18 cellular contexts compared by ENCODE assay signal in the genomic region with DNA sequence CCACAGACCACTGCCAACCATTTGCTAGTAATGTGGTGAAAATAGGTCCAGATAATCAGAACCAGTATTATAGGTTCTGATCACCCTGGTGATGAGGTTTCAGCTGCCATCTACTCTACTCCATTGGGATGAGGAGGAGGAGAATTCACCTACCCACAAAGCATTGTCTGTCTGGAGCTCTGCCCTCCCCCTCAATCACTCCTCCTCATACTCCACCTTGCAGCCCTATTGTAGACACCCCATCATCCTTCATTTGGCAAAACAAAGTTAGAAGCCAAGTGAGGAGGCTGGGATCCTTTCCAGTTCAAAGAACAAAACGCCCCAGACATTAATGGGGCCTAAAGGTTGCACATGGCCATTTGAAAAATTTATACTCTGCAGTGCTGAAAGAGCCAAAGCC.
"Had no signal": no experiment of that assay in that cellular context is flagged by ENCODE, and none has a peak within 500 bp of the region (broad histone marks: within the 10 kb centered on the region; RNA-seq: fewer than 3 reads in every experiment).

No MANE protein-coding gene starts in this region.

- H3K4me3 ChIP-seq: PC-9, Peyer's patch, SJCRH30 had no signal

- H3K27ac ChIP-seq: PC-9, Peyer's patch, SJCRH30 had no signal

- H3K4me1 ChIP-seq: Peyer's patch, SJCRH30 had no signal

- DNase-seq: KBM-7, MV-4-11, NCI-H1048, NCI-H1436, NCI-H187, NCI-H2029, NCI-H2081 treated with DMSO at 0.1 percent for 48 hours, NCI-H345, NCI-H446 treated with DMSO at 0.1 percent for 48 hours, NCI-H510A treated with DMSO at 0.1 percent for 48 hours, NCI-H526, NCI-H748 treated with DMSO at 0.1 percent for 48 hours, OCI-M1, PC-9, Peyer's patch, SHP77 treated with DMSO at 0.1 percent for 48 hours, SJCRH30 had no signal

- H3K36me3 ChIP-seq: Peyer's patch, SJCRH30 had no signal

- H3K9me3 ChIP-seq: Peyer's patch, SJCRH30 had no signal

- H3K27me3 ChIP-seq: Peyer's patch, SJCRH30 had no signal

- ATAC-seq: Right ventricle myocardium inferior had no signal
